Comparison of ENCODE assay signal across 8 cellular contexts in the genomic region with DNA sequence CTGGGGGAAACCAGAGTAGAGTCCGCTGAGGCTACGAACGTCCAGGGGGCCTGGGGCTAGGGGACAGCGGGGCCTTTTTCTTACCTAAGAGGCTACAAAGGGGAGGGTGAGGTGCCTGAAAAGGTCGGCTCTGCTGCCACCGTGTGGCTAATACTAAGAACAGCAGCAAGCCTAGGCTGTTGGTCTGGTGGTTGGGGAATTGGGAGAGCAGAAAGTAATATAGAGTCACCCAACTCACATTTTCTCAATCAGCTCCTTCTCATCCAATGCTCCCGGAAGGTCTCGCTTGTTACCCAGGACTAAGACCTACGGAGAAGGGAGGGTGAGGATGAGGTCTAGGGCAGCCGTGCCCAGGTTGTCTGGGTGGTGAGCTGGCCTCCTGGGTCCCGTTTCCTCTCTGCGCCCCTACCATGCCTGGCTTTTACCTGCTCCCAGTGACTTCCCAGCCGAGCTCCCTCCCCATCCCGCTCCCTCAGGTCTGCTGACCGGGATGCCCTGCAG. TPM values are rescaled to one million over a fixed set of nuclear protein-coding genes. Genes with fewer than 3 reads are reported as not detected.
DNase-seq lines count a peak whose midpoint lies in the region; ATAC-seq and TF ChIP-seq lines count a peak whose summit lies in the region.

No MANE protein-coding gene starts in this region.

- H3K4me3 ChIP-seq in colonic mucosa (no peak overlapping the region), left lung (no peak overlapping the region), MG63 (no peak overlapping the region)

- peaks cover 17% of the 10 kb centered on the region for H3K4me1 Mint-ChIP-seq in stimulated activated memory B cell treated with anti-CD40 and anti-IgM and Interleukin-4, amounts not matched to agents 10 μg/mL and 1 μg/mL and 100 μg/mL, for 72 hours

- peaks cover 39% of the 10 kb centered on the region for H3K36me3 Mint-ChIP-seq in stimulated activated memory B cell treated with anti-CD40 and anti-IgM and Interleukin-4, amounts not matched to agents 10 μg/mL and 1 μg/mL and 100 μg/mL, for 72 hours

- DNase-seq in ELF-1 (ENCODE audit: low read depth, low spot score) (peak; percentile 88), NCI-H2227 treated with DMSO at 0.1 percent for 48 hours (lab: John Stamatoyannopoulos, UW) (peak; percentile 64), colonic mucosa (peak; percentile 61), left lung (no peak), MG63 (no peak)
- DNase-seq in activated CD4-positive, CD25-positive, alpha-beta regulatory T cell (lab: John Stamatoyannopoulos, UW), result peak; percentile 12 to 23 (median 18)

- intact Hi-C loops in colonic mucosa (cut with DNase I), result loop anchor here (5.0 kb wide), 1 partner anchor 238 kb away; no protein-coding TSS in a partner anchor
- intact Hi-C loops in left lung (cut with DNase I), result no loop called here

- H3K27me3 ChIP-seq in colonic mucosa, result no peaks in the 10 kb centered on the region
- no peaks in the 10 kb centered on the region for H3K27me3 ChIP-seq in left lung
- no peaks in the 10 kb centered on the region for H3K27me3 ChIP-seq in MG63

- no peak overlapping the region for H3K27ac ChIP-seq in colonic mucosa
- H3K27ac ChIP-seq in left lung, result no peak overlapping the region

- no peak overlapping the region for H3K9ac ChIP-seq in colonic mucosa (ENCODE audit: low read depth in 2 of 2, low read length in 2 of 2)

- H3K27ac Mint-ChIP-seq in stimulated activated memory B cell treated with anti-CD40 and anti-IgM and Interleukin-4, amounts not matched to agents 10 μg/mL and 1 μg/mL and 100 μg/mL, for 72 hours, result no peak overlapping the region

- H3K36me3 ChIP-seq in colonic mucosa, result peaks cover 8% of the 10 kb centered on the region
- H3K36me3 ChIP-seq in left lung, result peaks cover 4 to 79% of the 10 kb centered on the region in 2 donors
- peaks cover 43% of the 10 kb centered on the region for H3K36me3 ChIP-seq in MG63

- TF ChIP-seq CTCF in colonic mucosa (IDR thresholded peaks at IDR 0.05) (peak; percentile 86), left lung (IDR thresholded peaks at IDR 0.05) (peak; percentile 71 to 88)

- H3K9me3 ChIP-seq in colonic mucosa (no peaks in the 10 kb centered on the region), left lung (no peaks in the 10 kb centered on the region), MG63 (no peaks in the 10 kb centered on the region)

- H3K4me1 ChIP-seq in colonic mucosa, result no peaks in the 10 kb centered on the region
- H3K4me1 ChIP-seq in left lung, result peaks cover 13 to 18% of the 10 kb centered on the region in 2 donors

- H3K4me3 Mint-ChIP-seq in stimulated activated memory B cell treated with anti-CD40 and anti-IgM and Interleukin-4, amounts not matched to agents 10 μg/mL and 1 μg/mL and 100 μg/mL, for 72 hours, result no peak overlapping the region

- H3K9me3 Mint-ChIP-seq in stimulated activated memory B cell treated with anti-CD40 and anti-IgM and Interleukin-4, amounts not matched to agents 10 μg/mL and 1 μg/mL and 100 μg/mL, for 72 hours, result no peaks in the 10 kb centered on the region

- ATAC-seq in HG02798 (IDR thresholded peaks at IDR 0.05; ENCODE audit: poor library complexity, unreplicated experiment) (peak; percentile 78), left lung (peak; percentile 72)
- peak; percentile 79 for ATAC-seq in stimulated activated memory B cell treated with anti-CD40 and anti-IgM and Interleukin-4, amounts not matched to agents 10 μg/mL and 1 μg/mL and 100 μg/mL, for 72 hours

- no peaks in the 10 kb centered on the region for H3K27me3 Mint-ChIP-seq in stimulated activated memory B cell treated with anti-CD40 and anti-IgM and Interleukin-4, amounts not matched to agents 10 μg/mL and 1 μg/mL and 100 μg/mL, for 72 hours

RNA-seq across cellular contexts. Expression of gene ARL8A, which starts 9.3 kb away (rescaled TPM):
- total RNA-seq in colonic mucosa (10 to 100 TPM; 30.3 to 57.0 TPM), left lung (100 to 1,000 TPM in 1 of 2 donors, 10 to 100 TPM in 1; 91.2 to 112 TPM)
- total RNA-seq in MG63 (2014; rRNA removed; shearing (Covaris generic); ENCODE audit: low replicate concordance), result 21.3 and 35.5 TPM in 2 replicates

RNA-seq across cellular contexts. Expression of gene GPR37L1, which starts 12.6 kb away (rescaled TPM):
- total RNA-seq in colonic mucosa (1 to 10 TPM; 1.6 to 3.1 TPM), left lung (under 1 TPM; 0.05 to 0.09 TPM)
- total RNA-seq in MG63 (2014; rRNA removed; shearing (Covaris generic); ENCODE audit: low replicate concordance), result not detected in 2 replicates

RNA-seq across cellular contexts. Expression of gene PTPN7, which starts 25.1 kb away (rescaled TPM):
- total RNA-seq in colonic mucosa (1 to 10 TPM; 2.0 to 2.9 TPM), left lung (10 to 100 TPM in 1 of 2 donors, 1 to 10 TPM in 1; 2.7 to 11.7 TPM)
- total RNA-seq in MG63 (2014; rRNA removed; shearing (Covaris generic); ENCODE audit: low replicate concordance), result not detected in 2 replicates

RNA-seq across cellular contexts. Expression of gene LGR6, which starts 58.3 kb away (rescaled TPM):
- 1 to 10 TPM; 1.3 to 1.6 TPM for total RNA-seq in colonic mucosa
- 1 to 10 TPM; 1.5 TPM for total RNA-seq in left lung
- not detected in 2 replicates for total RNA-seq in MG63 (2014; rRNA removed; shearing (Covaris generic); ENCODE audit: low replicate concordance)

Comparison
In these comparisons a context has a peak if more than half of its experiments do, and no peak if none do; other contexts are left out.
1. DNase-seq: peak in ELF-1 (single experiment), NCI-H2227 treated with DMSO at 0.1 percent for 48 hours (single experiment), activated CD4-positive, CD25-positive, alpha-beta regulatory T cell (4 of 4) and colonic mucosa (single experiment); none in left lung (0 of 2) and MG63 (single experiment).
2. Peak in every context shown above with its lines, with median percentiles within 50 percentile points of each other: ATAC-seq.